Comparison of ENCODE assay signal across 13 cellular contexts in the genomic region with DNA sequence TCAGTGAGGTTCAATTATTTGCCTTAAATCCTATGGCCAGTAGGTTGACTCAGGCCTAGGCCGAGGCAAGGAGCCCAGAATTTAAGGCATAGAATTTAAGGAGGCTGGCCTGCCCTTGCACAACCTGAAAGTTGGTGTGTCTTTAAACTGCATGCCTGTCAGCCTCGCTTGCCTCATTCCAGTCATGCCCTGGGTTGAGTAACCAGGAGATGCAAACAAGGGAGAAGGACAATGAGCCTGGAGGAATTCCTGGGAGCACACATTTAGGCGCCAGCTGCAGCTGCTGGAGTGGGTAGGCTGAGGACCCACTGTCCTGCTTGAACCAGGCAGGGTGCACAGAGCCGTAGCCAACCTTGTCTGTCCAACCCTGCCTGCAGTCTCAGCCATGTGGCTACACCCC. TPM values are rescaled to one million over a fixed set of nuclear protein-coding genes. Genes with fewer than 3 reads are reported as not detected.
DNase-seq lines count a peak whose midpoint lies in the region; ATAC-seq and TF ChIP-seq lines count a peak whose summit lies in the region.
"Had no signal": no experiment of that assay in that cellular context is flagged by ENCODE, and none has a peak within 500 bp of the region (broad histone marks: within the 10 kb centered on the region; RNA-seq: fewer than 3 reads in every experiment).

No MANE protein-coding gene starts in this region.

- H3K4me3 Mint-ChIP-seq in activated T-helper 2 cell treated with anti-CD3 and anti-CD28 coated beads, Interferon-gamma antibody, Interleukin-2, Interleukin-4, amounts not matched to agents 10 μg/mL and 5 μg/mL and 100 μg/mL, durations not matched to agents 14 hours and 24 hours and 36 hours (ENCODE audit: low read depth), result peak overlapping the region; percentile 73

- no peak overlapping the region for H3K9ac ChIP-seq in GM23248

- H3K9me2 ChIP-seq in GM23248 (ENCODE audit: insufficient read depth), result no peaks in the 10 kb centered on the region

- H3K4me2 ChIP-seq in GM23248 (ENCODE audit: unreplicated experiment), result no peak overlapping the region

- peak; percentile 14 for DNase-seq in AG09309 (ENCODE audit: low read depth)
- peak; percentile 48 for DNase-seq in GM23248
- no peak for DNase-seq in activated T-helper 2 cell treated with anti-CD3 and anti-CD28 coated beads, Interferon-gamma antibody, Interleukin-2, Interleukin-4, amounts not matched to agents 10 μg/mL and 5 μg/mL and 100 μg/mL, durations not matched to agents 14 hours and 24 hours and 36 hours (ENCODE audit: low spot score)
- peak; percentile 35 to 57 for DNase-seq in foreskin keratinocyte
- DNase-seq in Right ventricle myocardium inferior (ENCODE audit: missing footprints), result no peak
- DNase-seq in NCI-H524 (lab: John Stamatoyannopoulos, UW), result no peak
- DNase-seq: NCI-H1105, NCI-H524 treated with DMSO at 0.1 percent for 48 hours had no signal

- H3K27ac Mint-ChIP-seq in activated T-helper 2 cell treated with anti-CD3 and anti-CD28 coated beads, Interferon-gamma antibody, Interleukin-2, Interleukin-4, amounts not matched to agents 10 μg/mL and 5 μg/mL and 100 μg/mL, durations not matched to agents 14 hours and 24 hours and 36 hours, result peak overlapping the region; percentile 100

- no peaks in the 10 kb centered on the region for H3F3A ChIP-seq in GM23248 (ENCODE audit: insufficient read depth)

- in situ Hi-C loops in GM23248 (cut with MboI), result no loop called here

- no peaks in the 10 kb centered on the region for H3K27me3 ChIP-seq in GM23248 (replicated peaks; ENCODE audit: insufficient read depth)
- no peaks in the 10 kb centered on the region for H3K27me3 ChIP-seq in foreskin keratinocyte

- 67 to 80% methylated on average over 4 of the region's 4 CpGs for WGBS in GM23248 (ENCODE audit: low coverage in 1 of 2, low lambda C conversion rate in 2 of 2, missing lambda C conversion rate in 2 of 2), 2 experiments

- H3K4me1 Mint-ChIP-seq in activated T-helper 2 cell treated with anti-CD3 and anti-CD28 coated beads, Interferon-gamma antibody, Interleukin-2, Interleukin-4, amounts not matched to agents 10 μg/mL and 5 μg/mL and 100 μg/mL, durations not matched to agents 14 hours and 24 hours and 36 hours (ENCODE audit: low read depth), result peaks cover 96% of the 10 kb centered on the region

- H4K20me1 ChIP-seq in GM23248 (ENCODE audit: insufficient read depth), result no peaks in the 10 kb centered on the region

- intact Hi-C loops in activated T-helper 2 cell treated with anti-CD3 and anti-CD28 coated beads, Interferon-gamma antibody, Interleukin-2, Interleukin-4, amounts not matched to agents 10 μg/mL and 5 μg/mL and 100 μg/mL, durations not matched to agents 14 hours and 24 hours and 36 hours (cut with micrococcal nuclease), result loop anchor here (2.0 to 5.0 kb wide), 3 partner anchors 44 to 261 kb away; no protein-coding TSS in a partner anchor
- intact Hi-C loops in Right ventricle myocardium inferior (cut with DNase I), result no loop called here

- TF ChIP-seq CTCF in AG09309 (IDR thresholded peaks at IDR 0.05; ENCODE audit: control insufficient read depth, insufficient read depth, low read depth, low read length, missing control alignments), result no peak
- TF ChIP-seq CTCF in foreskin keratinocyte (conservative IDR thresholded peaks at IDR 0.05), result no peak

- no peaks in the 10 kb centered on the region for H3K79me2 ChIP-seq in GM23248 (ENCODE audit: insufficient read depth)

- H3K9me3 ChIP-seq in GM23248 (ENCODE audit: low read depth), result no peaks in the 10 kb centered on the region

- H3K27ac ChIP-seq in GM23248 (no peak overlapping the region), foreskin keratinocyte (no peak overlapping the region)
- H3K27ac ChIP-seq: RWPE1 had no signal

- no peak for ATAC-seq in foreskin keratinocyte
- no peak for ATAC-seq in HG03469 (IDR thresholded peaks at IDR 0.05; ENCODE audit: unreplicated experiment)
- no peak for ATAC-seq in Right ventricle myocardium inferior
- no peak for ATAC-seq in GM21447 (IDR thresholded peaks at IDR 0.05; ENCODE audit: unreplicated experiment)

- H2AFZ ChIP-seq in GM23248, result no peak overlapping the region

- H3K27me3 Mint-ChIP-seq in activated T-helper 2 cell treated with anti-CD3 and anti-CD28 coated beads, Interferon-gamma antibody, Interleukin-2, Interleukin-4, amounts not matched to agents 10 μg/mL and 5 μg/mL and 100 μg/mL, durations not matched to agents 14 hours and 24 hours and 36 hours (ENCODE audit: low read depth), result no peaks in the 10 kb centered on the region

- H3K36me3 Mint-ChIP-seq in activated T-helper 2 cell treated with anti-CD3 and anti-CD28 coated beads, Interferon-gamma antibody, Interleukin-2, Interleukin-4, amounts not matched to agents 10 μg/mL and 5 μg/mL and 100 μg/mL, durations not matched to agents 14 hours and 24 hours and 36 hours (ENCODE audit: low read depth), result peaks cover 96% of the 10 kb centered on the region

- H3K4me3 ChIP-seq in AG09309 (ENCODE audit: control insufficient read depth, low read depth, low read length), result no peak overlapping the region
- H3K4me3 ChIP-seq in GM23248, result no peak overlapping the region

- H3K4me1 ChIP-seq in GM23248 (ENCODE audit: insufficient read depth) (no peaks in the 10 kb centered on the region), foreskin keratinocyte (no peaks in the 10 kb centered on the region)

- H3K36me3 ChIP-seq in GM23248 (ENCODE audit: low read depth), result no peaks in the 10 kb centered on the region

- no peaks in the 10 kb centered on the region for H3K9me3 Mint-ChIP-seq in activated T-helper 2 cell treated with anti-CD3 and anti-CD28 coated beads, Interferon-gamma antibody, Interleukin-2, Interleukin-4, amounts not matched to agents 10 μg/mL and 5 μg/mL and 100 μg/mL, durations not matched to agents 14 hours and 24 hours and 36 hours

RNA-seq across cellular contexts. Expression of gene CD2, which starts 11.7 kb away (rescaled TPM):
- not detected in 2 replicates for total RNA-seq in GM23248 (2014; rRNA removed; shearing (Covaris generic))
- polyA plus RNA-seq in GM23248 (2016; fragmentation: Nextera tagmentation; extraction: Ambion mirVana) (not detected in 2 replicates), foreskin keratinocyte (not detected in 2 replicates)
- 284 and 304 TPM in 2 replicates for total RNA-seq in activated T-helper 2 cell treated with anti-CD3 and anti-CD28 coated beads, Interferon-gamma antibody, Interleukin-2, Interleukin-4, amounts not matched to agents 10 μg/mL and 5 μg/mL and 100 μg/mL, durations not matched to agents 14 hours and 24 hours and 36 hours
- total RNA-seq in foreskin keratinocyte (not detected in 2 replicates), Right ventricle myocardium inferior (0.38 TPM)
- total RNA-seq: chondrocyte had no signal
- polyA plus RNA-seq: keratinocyte had no signal

Comparison
In these comparisons a context has a peak if more than half of its experiments do, and no peak if none do; other contexts are left out.
1. DNase-seq: peak in AG09309 (single experiment), GM23248 (single experiment) and foreskin keratinocyte (2 of 2); none in activated T-helper 2 cell treated with anti-CD3 and anti-CD28 coated beads, Interferon-gamma antibody, Interleukin-2, Interleukin-4, amounts not matched to agents 10 μg/mL and 5 μg/mL and 100 μg/mL, durations not matched to agents 14 hours and 24 hours and 36 hours (single experiment), Right ventricle myocardium inferior (single experiment) and NCI-H524 (0 of 2).
2. RNA of gene CD2, which starts 11.7 kb away (total RNA-seq): 284 to 304 TPM in activated T-helper 2 cell treated with anti-CD3 and anti-CD28 coated beads, Interferon-gamma antibody, Interleukin-2, Interleukin-4, amounts not matched to agents 10 μg/mL and 5 μg/mL and 100 μg/mL, durations not matched to agents 14 hours and 24 hours and 36 hours; 0.38 TPM in Right ventricle myocardium inferior (single experiment), not detected in GM23248 and not detected in foreskin keratinocyte; every median in the first group is over 100 times any median in the second.